In the genomic region with DNA sequence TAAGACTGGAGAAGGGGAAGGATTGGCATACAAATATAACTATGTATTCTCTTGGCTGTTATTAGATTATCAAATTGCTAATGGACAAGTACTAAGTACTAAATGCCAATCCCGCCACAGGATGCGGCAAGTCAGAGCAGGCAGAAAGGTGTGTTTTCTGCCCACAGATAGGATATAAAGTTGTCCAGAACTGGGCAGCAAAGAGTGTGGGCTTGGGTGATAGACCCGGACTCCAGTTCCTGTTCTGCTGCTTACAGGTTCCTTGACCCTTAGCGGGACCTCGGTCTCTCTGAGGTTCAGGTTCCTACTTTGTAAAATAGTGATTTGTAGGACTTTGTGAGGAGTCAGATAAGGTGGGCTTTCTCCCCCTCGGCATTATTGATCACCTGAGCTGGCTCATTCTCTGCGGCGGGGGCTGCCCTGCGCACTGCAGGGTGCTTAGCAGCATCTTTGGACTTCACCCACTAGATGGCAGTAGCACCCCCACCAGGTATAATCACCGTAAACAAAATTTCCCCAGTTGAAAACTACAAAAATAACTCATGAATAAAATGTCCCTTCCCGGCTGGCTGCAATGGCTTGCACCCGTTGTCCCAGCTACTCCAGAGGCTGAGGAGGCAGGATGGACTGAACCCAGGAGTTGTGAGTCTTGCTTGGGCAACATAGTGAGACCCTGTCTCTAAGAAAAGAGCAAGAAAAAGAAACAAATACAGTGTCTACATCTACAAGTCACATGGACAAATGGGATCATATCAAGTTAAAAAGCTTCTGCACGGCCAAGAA, we compare ENCODE assay signal across 8 cellular contexts.
A peak's percentile ranks its signal among the peaks of the same experiment; 100 is the strongest.
DNase-seq lines count a peak whose midpoint lies in the region; ATAC-seq and TF ChIP-seq lines count a peak whose summit lies in the region.

No MANE protein-coding gene starts in this region.

- peaks cover 21% of the 10 kb centered on the region for H3K27me3 ChIP-seq in ACC112 (ENCODE audit: insufficient read depth, low read length)
- no peaks in the 10 kb centered on the region for H3K27me3 ChIP-seq in ascending aorta
- peaks cover 6% of the 10 kb centered on the region for H3K27me3 ChIP-seq in lower lobe of right lung (ENCODE audit: low read depth)
- no peaks in the 10 kb centered on the region for H3K27me3 ChIP-seq in vagina

- no peak overlapping the region for H3K27ac ChIP-seq in ACC112 (ENCODE audit: low read depth, low read length)
- no peak overlapping the region for H3K27ac ChIP-seq in ascending aorta
- no peak overlapping the region for H3K27ac ChIP-seq in lower lobe of right lung
- H3K27ac ChIP-seq in vagina: no peak overlapping the region

- H3K4me1 ChIP-seq in ACC112 (ENCODE audit: control insufficient read depth, insufficient read depth, low read length, unreplicated experiment) (no peaks in the 10 kb centered on the region), ascending aorta (no peaks in the 10 kb centered on the region), lower lobe of right lung (peaks cover 8% of the 10 kb centered on the region), vagina (no peaks in the 10 kb centered on the region)

- H3K79me2 ChIP-seq in ACC112 (ENCODE audit: control insufficient read depth, insufficient read depth, low read length, unreplicated experiment): no peaks in the 10 kb centered on the region

- intact Hi-C loops in ascending aorta (cut with DNase I): no loop called here
- intact Hi-C loops in lower lobe of right lung (cut with DNase I): no loop called here
- intact Hi-C loops in vagina (cut with DNase I): no loop called here

- H3K4me3 ChIP-seq in ACC112 (ENCODE audit: low read depth, low read length) (0 out of 2 replicates have a peak overlapping the region, but pooled peaks have one; percentile 7), ascending aorta (no peak overlapping the region), lower lobe of right lung (no peak overlapping the region), vagina (no peak overlapping the region)

- no peak overlapping the region for H2AFZ ChIP-seq in ACC112 (ENCODE audit: low read length, unreplicated experiment)

- DNase-seq in NCI-H69 (lab: John Stamatoyannopoulos, UW) (peak; percentile 4), ascending aorta (ENCODE audit: low spot score in 2 of 2) (no peak), lower lobe of right lung (no peak), vagina (ENCODE audit: extremely low spot score in 2 of 2) (no peak), activated gamma-delta T cell (lab: John Stamatoyannopoulos, UW) (no peak)

- H3K36me3 ChIP-seq in ACC112 (ENCODE audit: insufficient read depth, low read length) (no peaks in the 10 kb centered on the region), ascending aorta (no peaks in the 10 kb centered on the region), lower lobe of right lung (no peaks in the 10 kb centered on the region), vagina (no peaks in the 10 kb centered on the region)

- peak; percentile 68 for ATAC-seq in HG02623 (IDR thresholded peaks at IDR 0.05; ENCODE audit: unreplicated experiment)
- peak; percentile 52 to 71 for ATAC-seq in lower lobe of right lung

- TF ChIP-seq CTCF in GM12872 (IDR thresholded peaks at IDR 0.05; ENCODE audit: insufficient read depth, low read depth, low read length) (peak; percentile 82), ascending aorta (IDR thresholded peaks at IDR 0.05) (peak in 2 of 3 experiments; percentile 27 to 42), lower lobe of right lung (IDR thresholded peaks at IDR 0.05) (peak; percentile 64), vagina (IDR thresholded peaks at IDR 0.05) (no peak)

- H3K9me3 ChIP-seq in ascending aorta (no peaks in the 10 kb centered on the region), lower lobe of right lung (no peaks in the 10 kb centered on the region), vagina (no peaks in the 10 kb centered on the region)

- no peak for TF ChIP-seq POLR2A in vagina (IDR thresholded peaks at IDR 0.05)

Comparison
In these comparisons a context has a peak if more than half of its experiments do, and no peak if none do; other contexts are left out.
1. CTCF ChIP-seq: peak in GM12872 (single experiment), ascending aorta (2 of 3) and lower lobe of right lung (single experiment); none in vagina (0 of 3).